In genomic region chr1:161175771-161176453, GRCh38 we compare ENCODE assay signal across 1 cellular context.
TF ChIP-seq lines count a peak whose summit lies in the region.

No MANE protein-coding gene starts in this region.

TF ChIP-seq in GM23338, 12 proteins besides CTCF, POLR2A, EP300 and RAD21 (continued from another document):
- TF ChIP-seq, protein P1, sequence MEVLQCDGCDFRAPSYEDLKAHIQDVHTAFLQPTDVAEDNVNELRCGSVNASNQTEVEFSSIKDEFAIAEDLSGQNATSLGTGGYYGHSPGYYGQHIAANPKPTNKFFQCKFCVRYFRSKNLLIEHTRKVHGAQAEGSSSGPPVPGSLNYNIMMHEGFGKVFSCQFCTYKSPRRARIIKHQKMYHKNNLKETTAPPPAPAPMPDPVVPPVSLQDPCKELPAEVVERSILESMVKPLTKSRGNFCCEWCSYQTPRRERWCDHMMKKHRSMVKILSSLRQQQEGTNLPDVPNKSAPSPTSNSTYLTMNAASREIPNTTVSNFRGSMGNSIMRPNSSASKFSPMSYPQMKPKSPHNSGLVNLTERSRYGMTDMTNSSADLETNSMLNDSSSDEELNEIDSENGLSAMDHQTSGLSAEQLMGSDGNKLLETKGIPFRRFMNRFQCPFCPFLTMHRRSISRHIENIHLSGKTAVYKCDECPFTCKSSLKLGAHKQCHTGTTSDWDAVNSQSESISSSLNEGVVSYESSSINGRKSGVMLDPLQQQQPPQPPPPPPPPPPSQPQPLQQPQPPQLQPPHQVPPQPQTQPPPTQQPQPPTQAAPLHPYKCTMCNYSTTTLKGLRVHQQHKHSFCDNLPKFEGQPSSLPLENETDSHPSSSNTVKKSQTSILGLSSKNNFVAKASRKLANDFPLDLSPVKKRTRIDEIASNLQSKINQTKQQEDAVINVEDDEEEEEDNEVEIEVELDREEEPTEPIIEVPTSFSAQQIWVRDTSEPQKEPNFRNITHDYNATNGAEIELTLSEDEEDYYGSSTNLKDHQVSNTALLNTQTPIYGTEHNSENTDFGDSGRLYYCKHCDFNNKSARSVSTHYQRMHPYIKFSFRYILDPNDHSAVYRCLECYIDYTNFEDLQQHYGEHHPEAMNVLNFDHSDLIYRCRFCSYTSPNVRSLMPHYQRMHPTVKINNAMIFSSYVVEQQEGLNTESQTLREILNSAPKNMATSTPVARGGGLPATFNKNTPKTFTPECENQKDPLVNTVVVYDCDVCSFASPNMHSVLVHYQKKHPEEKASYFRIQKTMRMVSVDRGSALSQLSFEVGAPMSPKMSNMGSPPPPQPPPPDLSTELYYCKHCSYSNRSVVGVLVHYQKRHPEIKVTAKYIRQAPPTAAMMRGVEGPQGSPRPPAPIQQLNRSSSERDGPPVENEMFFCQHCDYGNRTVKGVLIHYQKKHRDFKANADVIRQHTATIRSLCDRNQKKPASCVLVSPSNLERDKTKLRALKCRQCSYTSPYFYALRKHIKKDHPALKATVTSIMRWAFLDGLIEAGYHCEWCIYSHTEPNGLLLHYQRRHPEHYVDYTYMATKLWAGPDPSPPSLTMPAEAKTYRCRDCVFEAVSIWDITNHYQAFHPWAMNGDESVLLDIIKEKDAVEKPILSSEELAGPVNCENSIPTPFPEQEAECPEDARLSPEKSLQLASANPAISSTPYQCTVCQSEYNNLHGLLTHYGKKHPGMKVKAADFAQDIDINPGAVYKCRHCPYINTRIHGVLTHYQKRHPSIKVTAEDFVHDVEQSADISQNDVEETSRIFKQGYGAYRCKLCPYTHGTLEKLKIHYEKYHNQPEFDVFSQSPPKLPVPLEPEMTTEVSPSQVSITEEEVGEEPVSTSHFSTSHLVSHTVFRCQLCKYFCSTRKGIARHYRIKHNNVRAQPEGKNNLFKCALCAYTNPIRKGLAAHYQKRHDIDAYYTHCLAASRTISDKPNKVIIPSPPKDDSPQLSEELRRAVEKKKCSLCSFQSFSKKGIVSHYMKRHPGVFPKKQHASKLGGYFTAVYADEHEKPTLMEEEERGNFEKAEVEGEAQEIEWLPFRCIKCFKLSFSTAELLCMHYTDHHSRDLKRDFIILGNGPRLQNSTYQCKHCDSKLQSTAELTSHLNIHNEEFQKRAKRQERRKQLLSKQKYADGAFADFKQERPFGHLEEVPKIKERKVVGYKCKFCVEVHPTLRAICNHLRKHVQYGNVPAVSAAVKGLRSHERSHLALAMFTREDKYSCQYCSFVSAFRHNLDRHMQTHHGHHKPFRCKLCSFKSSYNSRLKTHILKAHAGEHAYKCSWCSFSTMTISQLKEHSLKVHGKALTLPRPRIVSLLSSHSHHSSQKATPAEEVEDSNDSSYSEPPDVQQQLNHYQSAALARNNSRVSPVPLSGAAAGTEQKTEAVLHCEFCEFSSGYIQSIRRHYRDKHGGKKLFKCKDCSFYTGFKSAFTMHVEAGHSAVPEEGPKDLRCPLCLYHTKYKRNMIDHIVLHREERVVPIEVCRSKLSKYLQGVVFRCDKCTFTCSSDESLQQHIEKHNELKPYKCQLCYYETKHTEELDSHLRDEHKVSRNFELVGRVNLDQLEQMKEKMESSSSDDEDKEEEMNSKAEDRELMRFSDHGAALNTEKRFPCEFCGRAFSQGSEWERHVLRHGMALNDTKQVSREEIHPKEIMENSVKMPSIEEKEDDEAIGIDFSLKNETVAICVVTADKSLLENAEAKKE (CRISPR knock-in tag; IDR thresholded peaks at IDR 0.05): no peak
- TF ChIP-seq ETS1 (IDR thresholded peaks at IDR 0.05): no peak
- no peak for TF ChIP-seq NANOG (IDR thresholded peaks at IDR 0.05; ENCODE audit: borderline replicate concordance)
- no peak for TF ChIP-seq STAT1 (IDR thresholded peaks at IDR 0.05; ENCODE audit: unreplicated experiment)
- no peak for TF ChIP-seq ZNF331 (CRISPR knock-in tag; IDR thresholded peaks at IDR 0.05; ENCODE audit: low read depth)
- TF ChIP-seq POLR2AphosphoS5 (IDR thresholded peaks at IDR 0.05; ENCODE audit: low read depth): no peak
- TF ChIP-seq ZNF114 (CRISPR knock-in tag; IDR thresholded peaks at IDR 0.05): no peak
